Comparison of ENCODE assay signal across 8 cellular contexts in genomic region chr1:67148516-67149178, GRCh38.
DNase-seq lines count a peak whose midpoint lies in the region; ATAC-seq lines count a peak whose summit lies in the region.

No MANE protein-coding gene starts in this region.

- peak; percentile 7 for DNase-seq in AG08396 (ENCODE audit: low spot score)
- DNase-seq in epithelial cell of prostate (ENCODE audit: low read depth, low spot score) = no peak
- no peak for DNase-seq in effector memory CD4-positive, alpha-beta T cell
- no peak for DNase-seq in NCI-H526 treated with DMSO at 0.1 percent for 48 hours (lab: John Stamatoyannopoulos, UW)
- no peak for DNase-seq in GF-D8 (lab: John Stamatoyannopoulos, UW)

- H3K27ac ChIP-seq in epithelial cell of prostate = peak overlapping the region; percentile 24
- no peak overlapping the region for H3K27ac ChIP-seq in effector memory CD4-positive, alpha-beta T cell (ENCODE audit: insufficient read depth, low read length, poor library complexity, severe bottlenecking)

- peaks cover 4% of the 10 kb centered on the region for H3K4me1 ChIP-seq in effector memory CD4-positive, alpha-beta T cell (ENCODE audit: control insufficient read depth, insufficient read depth, low read length, poor library complexity, severe bottlenecking)

- no peaks in the 10 kb centered on the region for H3K27me3 ChIP-seq in effector memory CD4-positive, alpha-beta T cell (replicated peaks; ENCODE audit: control insufficient read depth, insufficient read depth, low read length, poor library complexity, severe bottlenecking)

- no peaks in the 10 kb centered on the region for H3K9me3 ChIP-seq in effector memory CD4-positive, alpha-beta T cell (ENCODE audit: control insufficient read depth, low read length)

- ATAC-seq in GM21381 (IDR thresholded peaks at IDR 0.05; ENCODE audit: unreplicated experiment) = peak; percentile 14
- ATAC-seq in HG03565 (IDR thresholded peaks at IDR 0.05; ENCODE audit: unreplicated experiment) = peak; percentile 12
- no peak for ATAC-seq in HG02884 (IDR thresholded peaks at IDR 0.05; ENCODE audit: unreplicated experiment)

- H3K4me3 ChIP-seq in effector memory CD4-positive, alpha-beta T cell (ENCODE audit: insufficient read depth, low read depth, low read length, poor library complexity, severe bottlenecking) = no peak overlapping the region

- H3K36me3 ChIP-seq in effector memory CD4-positive, alpha-beta T cell (ENCODE audit: control insufficient read depth, insufficient read depth, low read length) = no peaks in the 10 kb centered on the region
